9 cellular contexts compared by ENCODE assay signal in genomic region chr6:98836025-98836961, GRCh38. TPM values are rescaled to one million over a fixed set of nuclear protein-coding genes. Genes with fewer than 3 reads are reported as not detected.
DNase-seq lines count a peak whose midpoint lies in the region; ATAC-seq, FAIRE-seq and TF ChIP-seq lines count a peak whose summit lies in the region.
"Had no signal": no experiment of that assay in that cellular context is flagged by ENCODE, and none has a peak within 500 bp of the region (broad histone marks: within the 10 kb centered on the region; RNA-seq: fewer than 3 reads in every experiment).

No MANE protein-coding gene starts in this region.

- TF ChIP-seq POLR2A in IMR-90 (IDR thresholded peaks at IDR 0.05; ENCODE audit: low read depth, low read length) (no peak), K562 (conservative IDR thresholded peaks at IDR 0.05) (no peak)

- H3K4ac ChIP-seq in IMR-90 (ENCODE audit: low read depth, low read length), result no peak overlapping the region

- H3K36me3 ChIP-seq in Caco-2 (ENCODE audit: control insufficient read depth, insufficient read depth, low read length), result no peaks in the 10 kb centered on the region
- H3K36me3 ChIP-seq in IMR-90 (ENCODE audit: control insufficient read depth, insufficient read depth, low read length), result no peaks in the 10 kb centered on the region
- H3K36me3 ChIP-seq in K562 (ENCODE audit: control insufficient read depth, insufficient read depth, low read length), result no peaks in the 10 kb centered on the region

- POLR2A ChIA-PET in Caco-2 (lab: Charles Lee) (no interaction called here), IMR-90 (lab: Charles Lee; ENCODE audit: unreplicated experiment) (no interaction called here), K562 (lab: Yijun Ruan, JAX) (interaction anchor here (0.6 to 1.2 kb wide), 2 partner anchors 15 to 289 kb away, joined by 3 to 4 read pairs; no protein-coding TSS in a partner anchor)

- no peak overlapping the region for H3K9ac ChIP-seq in IMR-90 (ENCODE audit: low read depth, low read length)
- peak overlapping the region; percentile 34 to 90; a peak in 3 of 4 replicates for H3K9ac ChIP-seq in K562 (ENCODE audit: insufficient read depth in 1 of 2, low read depth in 2 of 2, low read length in 2 of 2)

- H3K36me3 Mint-ChIP-seq in Caco-2 (ENCODE audit: insufficient read depth, unreplicated experiment), result no peaks in the 10 kb centered on the region
- H3K36me3 Mint-ChIP-seq in nephron (ENCODE audit: low read depth), result no peaks in the 10 kb centered on the region

- WGBS in IMR-90 (ENCODE audit: extremely low coverage in 2 of 2, insufficient read length in 1 of 2), 2 experiments, result 0% methylated on average over 5 of the region's 23 CpGs; no CpG with 5 or more reads in 1 of the 2 experiments
- 10% methylated on average over 23 of the region's 23 CpGs for WGBS in K562 (ENCODE audit: insufficient coverage, low coverage, missing lambda C conversion rate)

- H3K9me1 ChIP-seq in IMR-90 (ENCODE audit: insufficient read depth, low read length) (no peaks in the 10 kb centered on the region), K562 (ENCODE audit: control insufficient read depth, insufficient read depth, low read length) (no peaks in the 10 kb centered on the region)

- no peak overlapping the region for H3K23ac ChIP-seq in IMR-90 (ENCODE audit: low read depth, low read length)

- TF ChIP-seq CTCF in Caco-2 (IDR thresholded peaks at IDR 0.05; ENCODE audit: insufficient read depth in 1 of 2, low read depth in 1 of 2, low read length in 1 of 2, severe bottlenecking in 1 of 2, unreplicated experiment in 1 of 2), result no peak
- TF ChIP-seq CTCF in IMR-90 (conservative IDR thresholded peaks at IDR 0.05; ENCODE audit: low read depth, low read length), result no peak
- no peak for TF ChIP-seq CTCF in K562 (IDR thresholded peaks at IDR 0.05 in 2 of 3, conservative IDR thresholded peaks at IDR 0.05 in 1 of 3; ENCODE audit: insufficient read depth in 2 of 3, low read depth in 1 of 3, low read length in 3 of 3)
- TF ChIP-seq CTCF in nephron (IDR thresholded peaks at IDR 0.05; ENCODE audit: unreplicated experiment in 3 of 3), result no peak

- H2AFZ ChIP-seq in IMR-90 (replicated peaks; ENCODE audit: low read length, poor library complexity) (peak overlapping the region; percentile 62), K562 (ENCODE audit: low read depth, low read length) (peak overlapping the region; percentile 82)

- H3K79me2 ChIP-seq in K562 (ENCODE audit: control insufficient read depth, insufficient read depth, low read length), result no peaks in the 10 kb centered on the region; the same call in 2 of the 3 replicates

- H3K56ac ChIP-seq in IMR-90 (ENCODE audit: extremely low read depth, insufficient read depth, low read length), result no peak overlapping the region

- dilution Hi-C loops in IMR-90 (cut with HindIII; ENCODE audit: low sequenced_read_pairs, unreplicated experiment), result no loop called here

- no peak overlapping the region for H3K18ac ChIP-seq in IMR-90 (ENCODE audit: low read depth, low read length)

- CTCF ChIA-PET in Caco-2 (lab: Charles Lee), result no interaction called here
- CTCF ChIA-PET in IMR-90 (lab: Yijun Ruan, JAX), result no interaction called here
- CTCF ChIA-PET in K562 (lab: Yijun Ruan, JAX; ENCODE audit: low intra/inter-chr PET ratio), result interaction anchor here (1.1 kb wide), 1 partner anchor 67 kb away, joined by 3 read pairs; no protein-coding TSS in a partner anchor

- H4K91ac ChIP-seq in IMR-90 (ENCODE audit: insufficient read depth, low read depth, low read length), result no peak overlapping the region

- H3K4me1 Mint-ChIP-seq in Caco-2 (ENCODE audit: low read depth, unreplicated experiment) (peaks cover 7% of the 10 kb centered on the region), nephron (peaks cover 25% of the 10 kb centered on the region)

- no peak overlapping the region for H3K4me3 ChIP-seq in Caco-2 (ENCODE audit: low read depth, low read length)
- no peak overlapping the region for H3K4me3 ChIP-seq in IMR-90 (ENCODE audit: insufficient read depth, low read depth, low read length)
- H3K4me3 ChIP-seq in K562, result peak overlapping the region; percentile 53

- no peak overlapping the region for H3K4me2 ChIP-seq in IMR-90 (ENCODE audit: low read depth, low read length)
- H3K4me2 ChIP-seq in K562 (ENCODE audit: insufficient read depth, low read length), result peak overlapping the region; percentile 60

- H3K4me3 Mint-ChIP-seq in Caco-2 (ENCODE audit: unreplicated experiment), result peak overlapping the region; percentile 12
- peak overlapping the region; percentile 71 to 80 (median 71) for H3K4me3 Mint-ChIP-seq in nephron

- H2BK20ac ChIP-seq in IMR-90 (ENCODE audit: low read depth, low read length), result no peak overlapping the region

- H2BK120ac ChIP-seq in IMR-90 (ENCODE audit: low read depth, low read length), result no peak overlapping the region

- H4K20me1 ChIP-seq in IMR-90 (ENCODE audit: insufficient read depth, low read length), result no peaks in the 10 kb centered on the region; the same call in none of the 2 replicates
- no peaks in the 10 kb centered on the region for H4K20me1 ChIP-seq in K562 (replicated peaks; ENCODE audit: control insufficient read depth, insufficient read depth, low read length)

- H2BK5ac ChIP-seq in IMR-90 (ENCODE audit: low read depth, low read length, poor library complexity, severe bottlenecking), result no peak overlapping the region

- no peak for FAIRE-seq in K562 (lab: Jason Lieb, UNC)

- in situ Hi-C loops in IMR-90 (cut with MboI; ENCODE audit: low sequenced_read_pairs), result no loop called here
- in situ Hi-C loops in K562 (cut with MboI), result loop anchor here (5.0 kb wide), 1 partner anchor 64 kb away; no protein-coding TSS in a partner anchor

- no peak overlapping the region for H4K8ac ChIP-seq in IMR-90 (ENCODE audit: low read depth in 2 of 2, low read length in 2 of 2)

- no peak overlapping the region for H4K5ac ChIP-seq in IMR-90 (ENCODE audit: low read depth, low read length)

- H3K27me3 Mint-ChIP-seq in Caco-2 (ENCODE audit: insufficient read depth, unreplicated experiment) (peaks cover 40% of the 10 kb centered on the region), nephron (ENCODE audit: low read depth) (peaks cover 95% of the 10 kb centered on the region)

- H3K79me1 ChIP-seq in IMR-90 (ENCODE audit: low read depth in 1 of 2, low read length in 2 of 2), result no peaks in the 10 kb centered on the region

- no peaks in the 10 kb centered on the region for H3K9me3 ChIP-seq in Caco-2
- peaks cover 3% of the 10 kb centered on the region; the same call in 1 of the 2 replicates for H3K9me3 ChIP-seq in IMR-90 (ENCODE audit: control insufficient read depth, insufficient read depth, low read length)
- peaks cover 6% of the 10 kb centered on the region; the same call in 1 of the 2 replicates for H3K9me3 ChIP-seq in K562 (replicated peaks; ENCODE audit: control insufficient read depth, insufficient read depth, low read depth, low read length)

- no peaks in the 10 kb centered on the region for H3K9me3 Mint-ChIP-seq in Caco-2 (ENCODE audit: unreplicated experiment)
- peaks cover 4% of the 10 kb centered on the region for H3K9me3 Mint-ChIP-seq in nephron

- no peak overlapping the region for H2AK9ac ChIP-seq in IMR-90 (replicated peaks; ENCODE audit: low read depth, low read length, poor library complexity)

- H3K27ac ChIP-seq in IMR-90 (ENCODE audit: insufficient read depth, low read length), result no peak overlapping the region
- H3K27ac ChIP-seq in K562 (ENCODE audit: extremely low read depth, low read depth, low read length), result no peak overlapping the region

- H3K14ac ChIP-seq in IMR-90 (replicated peaks; ENCODE audit: low read depth, low read length), result no peak overlapping the region

- H3K4me1 ChIP-seq in Caco-2 (peaks cover 32% of the 10 kb centered on the region), IMR-90 (ENCODE audit: control insufficient read depth, insufficient read depth, low read length) (peaks cover 7% of the 10 kb centered on the region; the same call in 1 of the 2 replicates), K562 (replicated peaks in 1 of 2; ENCODE audit: control insufficient read depth in 2 of 2, insufficient read depth in 2 of 2, low read length in 2 of 2) (peaks cover 0 to 46% of the 10 kb centered on the region in 2 experiments; a peak in 4 of 5 replicates)

- H3K27me3 ChIP-seq in Caco-2 (replicated peaks; ENCODE audit: control insufficient read depth, insufficient read depth, low read length) (peaks cover 17% of the 10 kb centered on the region), IMR-90 (ENCODE audit: control insufficient read depth, insufficient read depth, low read length) (peaks cover 78% of the 10 kb centered on the region), K562 (ENCODE audit: control insufficient read depth in 2 of 2, insufficient read depth in 2 of 2, low read length in 2 of 2) (peaks cover 0 to 9% of the 10 kb centered on the region in 2 experiments; a peak in 2 of 5 replicates)

- ATAC-seq in IMR-90 (ENCODE audit: low read depth) (no peak), K562 (peak; percentile 9), HG02763 (IDR thresholded peaks at IDR 0.05; ENCODE audit: unreplicated experiment) (no peak)

- TF ChIP-seq EP300 in K562 (IDR thresholded peaks at IDR 0.05; ENCODE audit: low read length), result no peak

- no peak overlapping the region for H2BK15ac ChIP-seq in IMR-90 (ENCODE audit: low read depth, low read length)

- BruUV-seq in Caco-2 (replicated peaks; lab: Mats Ljungman, UMichigan), result no TSS peak
- BruUV-seq in IMR-90 (replicated peaks; lab: Mats Ljungman, UMichigan), result no TSS peak
- TSS peak; percentile 37 for BruUV-seq in K562 (replicated peaks; lab: Mats Ljungman, UMichigan)

- DNase-seq in Caco-2 (no peak), IMR-90 (no peak), K562 (ENCODE audit: extremely low read depth in 1 of 4, low spot score in 3 of 4) (peak; percentile 42 to 49 (median 46)), NCI-H226 (no peak)
- DNase-seq in activated CD8-positive, alpha-beta memory T cell treated with anti-CD3 and anti-CD28 coated beads for 24 hours, result no peak
- DNase-seq: activated T-cell treated with anti-CD3 and anti-CD28 coated beads, Interleukin-2, amount 50 U/mL, for 1 hour had no signal

- H3K27ac Mint-ChIP-seq in Caco-2 (ENCODE audit: unreplicated experiment) (no peak overlapping the region), nephron (no peak overlapping the region)

- intact Hi-C loops in Caco-2 (cut with micrococcal nuclease; ENCODE audit: unreplicated experiment) (no loop called here), IMR-90 (cut with micrococcal nuclease) (no loop called here), K562 (cut with micrococcal nuclease) (no loop called here)

- no peak for TF ChIP-seq RAD21 in IMR-90 (IDR thresholded peaks at IDR 0.05; ENCODE audit: low read length)
- no peak for TF ChIP-seq RAD21 in K562 (CRISPR knock-in tag; conservative IDR thresholded peaks at IDR 0.05 in 1 of 2, IDR thresholded peaks at IDR 0.05 in 1 of 2)

- no peak overlapping the region for H2AK5ac ChIP-seq in IMR-90 (ENCODE audit: low read depth, low read length)

RNA-seq across cellular contexts. Expression of gene POU3F2, which starts 1.9 kb away (rescaled TPM):
- total RNA-seq in Caco-2 (2022) (not detected in 2 replicates), IMR-90 (2012; rRNA removed) (not detected in 2 replicates), K562 (2014; rRNA removed) (0.36 and 0.37 TPM in 2 replicates), K562 (2014; rRNA removed; fragmentation: Illumina TruSeq; extraction: Trizol) (0.19 and 0.36 TPM in 2 replicates), K562 (2015; rRNA removed; fragmentation: Illumina TruSeq; extraction: Trizol) (0.40 and 0.45 TPM in 2 replicates), K562 (2021) (0.29 and 0.44 TPM in 2 replicates)
- polyA plus RNA-seq in IMR-90 (2012; rRNA removed) (not detected in 2 replicates), K562 (2011; rRNA removed) (0.46 and 0.70 TPM in 2 replicates), K562 (2014; fragmentation: Illumina TruSeq; extraction: Trizol) (0.15 and 0.30 TPM in 2 replicates), K562 (2014; fragmentation: Nextera tagmentation; extraction: Ambion mirVana) (under 1 TPM; 0.08 to 0.10 TPM), K562 (2014; rRNA removed) (0.16 and 0.23 TPM in 2 replicates)
- polyA plus RNA-seq in IMR-90 (2012; cell fraction: cytosol; rRNA removed), result not detected in 2 replicates
- not detected in 2 replicates for polyA plus RNA-seq in IMR-90 (2012; cell fraction: nucleus; rRNA removed; ENCODE audit: low replicate concordance)
- total RNA-seq in K562 (2011; cell fraction: chromatin; rRNA removed; ENCODE audit: low replicate concordance), result 0.74 and 0.99 TPM in 2 replicates
- total RNA-seq in K562 (2011; cell fraction: nucleolus; rRNA removed), result 0.53 and 0.67 TPM in 2 replicates
- 1.2 and 1.6 TPM in 2 replicates for total RNA-seq in K562 (2011; cell fraction: nucleoplasm; rRNA removed)
- 0.31 and 0.34 TPM in 2 replicates for polyA plus RNA-seq in K562 (2011; cell fraction: cytosol; rRNA removed)
- 0.27 and 0.62 TPM in 2 replicates for polyA plus RNA-seq in K562 (2011; cell fraction: nucleus; rRNA removed)
- polyA plus RNA-seq in K562 (2012), result 0.11 and 0.25 TPM in 2 replicates
- polyA minus RNA-seq in K562 (2011; rRNA and poly(A)+ RNA removed), result 0.32 and 0.84 TPM in 2 replicates
- polyA minus RNA-seq in K562 (2011; cell fraction: cytosol; rRNA and poly(A)+ RNA removed), result 0.48 and 1.1 TPM in 2 replicates
- 0.54 and 1.3 TPM in 2 replicates for polyA minus RNA-seq in K562 (2011; cell fraction: nucleus; rRNA and poly(A)+ RNA removed)
- total RNA-seq: pulmonary artery endothelial cell had no signal

Comparison
In these comparisons a context has a peak if more than half of its experiments do, and no peak if none do; other contexts are left out.
1. DNase-seq: peak in K562 (4 of 4); none in Caco-2 (0 of 2), IMR-90 (single experiment), activated CD8-positive, alpha-beta memory T cell treated with anti-CD3 and anti-CD28 coated beads for 24 hours (single experiment) and NCI-H226 (single experiment).